30 cellular contexts compared by ENCODE assay signal in genomic region chr2:16767789-16768188, GRCh38.
"Had no signal": no experiment of that assay in that cellular context is flagged by ENCODE, and none has a peak within 500 bp of the region (broad histone marks: within the 10 kb centered on the region; RNA-seq: fewer than 3 reads in every experiment).

No MANE protein-coding gene starts in this region.

- H3K9me3 ChIP-seq: ascending aorta, left lung, lower lobe of right lung, psoas muscle, suprapubic skin, tibial artery, upper lobe of right lung had no signal

- H3K4me3 ChIP-seq: ascending aorta, heart left ventricle, left lung, lower lobe of right lung, psoas muscle, suprapubic skin, tibial artery, upper lobe of right lung had no signal

- H2AFZ ChIP-seq: parathyroid adenoma had no signal

- H3K36me3 ChIP-seq: ascending aorta, heart left ventricle, left lung, lower lobe of right lung, suprapubic skin, tibial artery, upper lobe of right lung, WERI-Rb-1 had no signal

- H3K4me1 ChIP-seq: ascending aorta, parathyroid adenoma, psoas muscle, suprapubic skin, tibial artery, upper lobe of right lung had no signal

- H3K27me3 ChIP-seq: ascending aorta, left lung, suprapubic skin, upper lobe of right lung had no signal

- H3K79me2 ChIP-seq: parathyroid adenoma had no signal

- ATAC-seq: activated CD4-positive, CD25-positive, alpha-beta regulatory T cell treated with anti-CD3 and anti-CD28 coated beads, Interleukin-2, amount 50 U/mL, for 24 hours; esophagus mucosa; heart left ventricle; left lung; lower lobe of right lung; naive thymus-derived CD8-positive, alpha-beta T cell; psoas muscle; upper lobe of right lung had no signal

- DNase-seq: activated CD4-positive, alpha-beta T cell treated with anti-CD3 and anti-CD28 coated beads for 48 hours; activated CD4-positive, alpha-beta T cell treated with anti-CD3 and anti-CD28 coated beads, Interleukin-2, amount 50 U/mL, for 48 hours; activated CD8-positive, alpha-beta memory T cell treated with anti-CD3 and anti-CD28 coated beads for 24 hours; activated CD8-positive, alpha-beta memory T cell treated with anti-CD3 and anti-CD28 coated beads, Interleukin-2, amount 50 U/mL, for 4 hours; activated gamma-delta T cell; activated naive CD4-positive, alpha-beta T cell treated with anti-CD3 and anti-CD28 coated beads, Interleukin-2, amount 10 ng/mL, durations not matched to agents 7 days and 5 days; activated naive CD8-positive, alpha-beta T cell treated with anti-CD3 and anti-CD28 coated beads, Interleukin-2, amount 10 ng/mL, durations not matched to agents 7 days and 5 days; activated T-cell treated with anti-CD3 and anti-CD28 coated beads, Interleukin-2, amount 50 U/mL, for 1 hour; endodermal cell; foreskin fibroblast; heart left ventricle; hypothalamus; immature natural killer cell; left lung; lower lobe of right lung; mesenchymal stem cell; naive thymus-derived CD8-positive, alpha-beta T cell; nucleus accumbens; psoas muscle; stimulated activated CD4-positive, alpha-beta T cell treated with anti-CD3 and anti-CD28 coated beads, Interleukin-15, amount 100 ng/mL, for 24 hours; stimulated activated CD4-positive, alpha-beta T cell treated with anti-CD3 and anti-CD28 coated beads, Interleukin-2, amount 100 ng/mL, for 24 hours; stimulated activated naive CD4-positive, alpha-beta T cell; tibial artery; upper lobe of right lung; WERI-Rb-1 had no signal

- H3K27ac ChIP-seq: ascending aorta, heart left ventricle, left lung, lower lobe of right lung, parathyroid adenoma, psoas muscle, suprapubic skin, tibial artery, upper lobe of right lung, WERI-Rb-1 had no signal
